22 cellular contexts compared by ENCODE assay signal in the genomic region with DNA sequence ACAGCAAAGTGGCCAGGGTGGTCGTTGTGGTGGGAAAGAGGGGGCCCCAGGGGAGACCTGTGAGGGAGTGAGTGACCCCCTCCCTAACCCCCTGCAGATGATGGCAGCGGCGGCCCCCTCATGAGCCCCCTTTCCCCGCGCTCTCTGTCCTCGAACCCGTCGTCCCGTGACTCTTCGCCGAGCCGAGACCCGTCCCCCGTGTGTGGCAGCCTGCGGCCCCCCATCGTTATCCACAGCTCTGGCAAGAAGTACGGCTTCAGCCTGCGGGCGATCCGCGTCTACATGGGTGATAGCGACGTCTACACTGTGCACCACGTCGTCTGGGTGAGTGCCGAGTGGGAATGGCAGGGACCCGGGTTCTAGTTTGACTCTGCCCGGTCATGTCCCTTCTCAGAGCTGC. TPM values are rescaled to one million over a fixed set of nuclear protein-coding genes. Genes with fewer than 3 reads are reported as not detected.
DNase-seq lines count a peak whose midpoint lies in the region; ATAC-seq, FAIRE-seq and TF ChIP-seq lines count a peak whose summit lies in the region.
"Had no signal": no experiment of that assay in that cellular context is flagged by ENCODE, and none has a peak within 500 bp of the region (broad histone marks: within the 10 kb centered on the region; RNA-seq: fewer than 3 reads in every experiment).

No MANE protein-coding gene starts in this region.

- no peaks in the 10 kb centered on the region for H4K20me1 ChIP-seq in GM12878 (ENCODE audit: control insufficient read depth, insufficient read depth)
- no peaks in the 10 kb centered on the region for H4K20me1 ChIP-seq in MM.1S (ENCODE audit: insufficient read depth, low read length)
- H4K20me1 ChIP-seq: BLaER1 had no signal

- H3K27me3 ChIP-seq in GM12878 (replicated peaks in 1 of 2; ENCODE audit: control insufficient read depth in 2 of 2, insufficient read depth in 2 of 2, low read length in 1 of 2) (no peaks in the 10 kb centered on the region), MM.1S (replicated peaks; ENCODE audit: insufficient read depth, low read length) (no peaks in the 10 kb centered on the region)
- H3K27me3 ChIP-seq: BLaER1 had no signal

- 98% methylated on average over 28 of the region's 28 CpGs for WGBS in GM12878 (ENCODE audit: insufficient coverage, insufficient replicate concordance, low lambda C conversion rate, missing lambda C conversion rate)

- intact Hi-C loops in GM12878 (cut with micrococcal nuclease; ENCODE audit: unreplicated experiment), result no loop called here

- H3K79me2 ChIP-seq in GM12878 (ENCODE audit: control insufficient read depth, insufficient read depth, low read length) (no peaks in the 10 kb centered on the region), MM.1S (ENCODE audit: low read length) (no peaks in the 10 kb centered on the region)

- peaks cover 6% of the 10 kb centered on the region for H3K4me1 Mint-ChIP-seq in T-helper 17 cell
- H3K4me1 Mint-ChIP-seq in stimulated activated naive B cell treated with anti-CD40 and anti-IgM and Interleukin-4, amounts not matched to agents 10 μg/mL and 1 μg/mL and 100 μg/mL, for 72 hours, result peaks cover 5 to 11% of the 10 kb centered on the region in 2 donors
- H3K4me1 Mint-ChIP-seq: CD4-positive, CD25-positive, alpha-beta regulatory T cell; GM23338 had no signal

- RAD21 ChIA-PET in GM12878 (lab: Charles Lee; ENCODE audit: unreplicated experiment), result no interaction called here

- no peak overlapping the region for H3K27ac Mint-ChIP-seq in T-helper 17 cell
- peak overlapping the region; percentile 59 for H3K27ac Mint-ChIP-seq in stimulated activated naive B cell treated with anti-CD40 and anti-IgM and Interleukin-4, amounts not matched to agents 10 μg/mL and 1 μg/mL and 100 μg/mL, for 72 hours
- H3K27ac Mint-ChIP-seq: CD8-positive, alpha-beta T cell; GM23338 had no signal

- peaks cover 2 to 4% of the 10 kb centered on the region in 2 donors for H3K9me3 Mint-ChIP-seq in stimulated activated naive B cell treated with anti-CD40 and anti-IgM and Interleukin-4, amounts not matched to agents 10 μg/mL and 1 μg/mL and 100 μg/mL, for 72 hours
- H3K9me3 Mint-ChIP-seq: CD4-positive, CD25-positive, alpha-beta regulatory T cell; CD8-positive, alpha-beta T cell; GM23338 had no signal

- no peak overlapping the region for H3K27ac ChIP-seq in HEK293 (ENCODE audit: extremely low read depth, low read depth, low read length)
- H3K27ac ChIP-seq in GM12878 (ENCODE audit: control insufficient read depth, insufficient read depth), result no peak overlapping the region
- H3K27ac ChIP-seq in MM.1S (ENCODE audit: low read length), result no peak overlapping the region
- H3K27ac ChIP-seq: BLaER1, C4-2B had no signal

- no peak for FAIRE-seq in GM12878 (lab: Jason Lieb, UNC)
- FAIRE-seq: D721Med, GM12891, GM18507, H54 had no signal

- no peak overlapping the region for H3K4me2 ChIP-seq in GM12878 (ENCODE audit: control insufficient read depth, insufficient read depth)
- H3K4me2 ChIP-seq in MM.1S (ENCODE audit: low read depth, low read length), result no peak overlapping the region
- H3K4me2 ChIP-seq: BLaER1, GM23338 had no signal

- POLR2A ChIA-PET in HEK293 (lab: Yijun Ruan, JAX) (no interaction called here), GM12878 (lab: Charles Lee) (interaction anchor here (0.6 kb wide), 1 partner anchor 36 kb away, joined by 3 read pairs; no protein-coding TSS in a partner anchor)

- no peak overlapping the region for H3K4me3 ChIP-seq in HEK293 (ENCODE audit: low read depth, low read length)
- no peak overlapping the region for H3K4me3 ChIP-seq in GM12878
- H3K4me3 ChIP-seq in MM.1S (ENCODE audit: low read length), result no peak overlapping the region
- H3K4me3 ChIP-seq: BLaER1, GM23338, HAP-1 had no signal

- in situ Hi-C loops in GM12878 (cut with MboI), result no loop called here

- no peaks in the 10 kb centered on the region for H3K27me3 Mint-ChIP-seq in T-helper 17 cell
- no peaks in the 10 kb centered on the region for H3K27me3 Mint-ChIP-seq in stimulated activated naive B cell treated with anti-CD40 and anti-IgM and Interleukin-4, amounts not matched to agents 10 μg/mL and 1 μg/mL and 100 μg/mL, for 72 hours
- H3K27me3 Mint-ChIP-seq: CD4-positive, CD25-positive, alpha-beta regulatory T cell had no signal

- SMC1A ChIA-PET in GM12878 (lab: Charles Lee; ENCODE audit: uncharacterized antibody, unreplicated experiment), result no interaction called here

- ATAC-seq in T-helper 17 cell (no peak), GM12878 (no peak)
- no peak for ATAC-seq in stimulated activated naive B cell treated with anti-CD40 and anti-IgM and Interleukin-4, amounts not matched to agents 10 μg/mL and 1 μg/mL and 100 μg/mL, for 72 hours (replicated peaks)
- ATAC-seq: CD8-positive, alpha-beta T cell; GM23338 had no signal

- H3K36me3 Mint-ChIP-seq in T-helper 17 cell (ENCODE audit: low read depth), result peaks cover 7% of the 10 kb centered on the region
- H3K36me3 Mint-ChIP-seq in stimulated activated naive B cell treated with anti-CD40 and anti-IgM and Interleukin-4, amounts not matched to agents 10 μg/mL and 1 μg/mL and 100 μg/mL, for 72 hours, result peaks cover 64 to 70% of the 10 kb centered on the region in 2 donors

- H3K36me3 ChIP-seq in HEK293 (ENCODE audit: control insufficient read depth in 2 of 2, insufficient read depth in 1 of 2, low read length in 2 of 2), result peaks cover 0 to 42% of the 10 kb centered on the region in 2 experiments; a peak in 2 of 3 replicates
- H3K36me3 ChIP-seq in GM12878 (ENCODE audit: control insufficient read depth in 2 of 2, insufficient read depth in 2 of 2, low read length in 1 of 2), result peaks cover 24 to 29% of the 10 kb centered on the region in 2 experiments
- no peaks in the 10 kb centered on the region for H3K36me3 ChIP-seq in MM.1S (replicated peaks; ENCODE audit: insufficient read depth, low read length)

- TF ChIP-seq EP300 in GM12878 (IDR thresholded peaks at IDR 0.05; ENCODE audit: borderline replicate concordance in 1 of 2, control insufficient read depth in 1 of 2, low read depth in 2 of 2, low read length in 2 of 2), result no peak

- TF ChIP-seq RAD21 in GM12878 (IDR thresholded peaks at IDR 0.05; ENCODE audit: insufficient read depth, low read depth, low read length), result no peak

- H3K9me3 ChIP-seq in HEK293 (ENCODE audit: control insufficient read depth, insufficient read depth, low read depth, low read length) (no peaks in the 10 kb centered on the region), T-helper 17 cell (ENCODE audit: control insufficient read depth, low read length, poor library complexity, severe bottlenecking) (no peaks in the 10 kb centered on the region), GM12878 (replicated peaks; ENCODE audit: control insufficient read depth, insufficient read depth, low read length) (no peaks in the 10 kb centered on the region), MM.1S (replicated peaks; ENCODE audit: insufficient read depth, low read length) (no peaks in the 10 kb centered on the region)
- H3K9me3 ChIP-seq: BLaER1, HAP-1 had no signal

- no peaks in the 10 kb centered on the region for H3K9me2 ChIP-seq in MM.1S (replicated peaks; ENCODE audit: insufficient read depth, low read length)

- no TSS peak for BruUV-seq in GM12878 (replicated peaks; lab: Mats Ljungman, UMichigan)

- H2AFZ ChIP-seq in GM12878 (ENCODE audit: control insufficient read depth, low read depth, low read length) (no peak overlapping the region), MM.1S (ENCODE audit: low read length) (no peak overlapping the region)
- H2AFZ ChIP-seq: GM23338 had no signal

- TF ChIP-seq POLR2A in GM12878 (IDR thresholded peaks at IDR 0.05; ENCODE audit: low read depth, low read length), result peak; percentile 14; the same call in 1 of the 2 replicates

- TF ChIP-seq CTCF in HEK293 (tag by site-specific recombination; IDR thresholded peaks at IDR 0.05) (no peak), GM12878 (IDR thresholded peaks at IDR 0.05 in 2 of 3, conservative IDR thresholded peaks at IDR 0.05 in 1 of 3; ENCODE audit: control insufficient read depth in 2 of 3, extremely low read depth in 1 of 3, insufficient read depth in 1 of 3, low read depth in 3 of 3, low read length in 3 of 3) (no peak), MM.1S (IDR thresholded peaks at IDR 0.05; ENCODE audit: low read length) (no peak)

- no peaks in the 10 kb centered on the region for H3F3A ChIP-seq in MM.1S (ENCODE audit: insufficient read depth, low read length)

- H3K4me3 Mint-ChIP-seq in T-helper 17 cell, result peak overlapping the region; percentile 49
- no peak overlapping the region for H3K4me3 Mint-ChIP-seq in stimulated activated naive B cell treated with anti-CD40 and anti-IgM and Interleukin-4, amounts not matched to agents 10 μg/mL and 1 μg/mL and 100 μg/mL, for 72 hours
- H3K4me3 Mint-ChIP-seq: CD4-positive, CD25-positive, alpha-beta regulatory T cell; CD8-positive, alpha-beta T cell; GM23338 had no signal

- DNase-seq in T-helper 17 cell, result no peak
- DNase-seq in GM12878 (ENCODE audit: low read depth, low spot score), result no peak
- DNase-seq in stimulated activated naive B cell treated with anti-CD40 and anti-IgM and Interleukin-4, amounts not matched to agents 10 μg/mL and 1 μg/mL and 100 μg/mL, for 72 hours, result no peak
- DNase-seq in MM.1S, result no peak
- no peak for DNase-seq in activated CD4-positive, CD25-positive, alpha-beta regulatory T cell treated with anti-CD3 and anti-CD28 coated beads, Interleukin-2, amount 50 U/mL, for 72 hours
- DNase-seq: CD4-positive, CD25-positive, alpha-beta regulatory T cell; CD8-positive, alpha-beta T cell; DMS 273 treated with DMSO at 0.1 percent for 48 hours; DMS79; EL; GDM1 had no signal

- CTCF ChIA-PET in HEK293 (lab: Yijun Ruan, JAX), result interaction anchor here (1.6 kb wide), 1 partner anchor 34 kb away, joined by 3 read pairs; no protein-coding TSS in a partner anchor
- CTCF ChIA-PET in GM12878 (lab: Yijun Ruan, JAX), result interaction anchor here (0.6 kb wide), 1 partner anchor 46 kb away, joined by 3 read pairs; no protein-coding TSS in a partner anchor

- no peak overlapping the region for H3K9ac ChIP-seq in GM12878 (ENCODE audit: control insufficient read depth, insufficient read depth, low read length)
- H3K9ac ChIP-seq in MM.1S (ENCODE audit: low read length), result no peak overlapping the region
- H3K9ac ChIP-seq: BLaER1 had no signal

- H3K4me1 ChIP-seq in HEK293 (ENCODE audit: control insufficient read depth, insufficient read depth, low read length) (no peaks in the 10 kb centered on the region), GM12878 (ENCODE audit: control insufficient read depth, insufficient read depth, low read length) (no peaks in the 10 kb centered on the region), MM.1S (ENCODE audit: low read length) (no peaks in the 10 kb centered on the region)
- H3K4me1 ChIP-seq: BLaER1, HAP-1 had no signal

RNA-seq across cellular contexts. Expression of gene PIK3R2, which starts 8.1 kb away (rescaled TPM):
- total RNA-seq in T-helper 17 cell (1 to 10 TPM; 8.6 to 9.1 TPM), GM12878 (2014; rRNA removed) (6.3 and 8.0 TPM in 2 replicates), GM12878 (2014; rRNA removed; fragmentation: Illumina TruSeq; extraction: Trizol) (1.9 and 3.9 TPM in 2 replicates), GM12878 (2021) (22.6 and 23.3 TPM in 2 replicates)
- 11.5 and 13.9 TPM in 2 replicates for total RNA-seq in GM12878 (2013; cell fraction: nucleolus; rRNA removed)
- polyA plus RNA-seq in GM12878 (2011; ENCODE audit: low read depth), result 4.0 TPM
- polyA plus RNA-seq in GM12878 (2011; rRNA removed) (2.9 and 6.4 TPM in 2 replicates), GM12878 (2014; fragmentation: Illumina TruSeq; extraction: Trizol) (0.73 and 3.4 TPM in 2 replicates), GM12878 (2014; fragmentation: Nextera tagmentation; extraction: Ambion mirVana) (under 1 TPM; 0.26 to 0.75 TPM), GM12878 (2014; rRNA removed) (5.2 and 5.8 TPM in 2 replicates), GM12878 (2016; fragmentation: Nextera tagmentation; extraction: Ambion mirVana) (1 to 10 TPM; 1.1 TPM)
- 5.3 and 6.3 TPM in 2 replicates for polyA plus RNA-seq in GM12878 (2011; cell fraction: cytosol; rRNA removed)
- polyA plus RNA-seq in GM12878 (2011; cell fraction: nucleus; rRNA removed), result 10.3 and 15.7 TPM in 2 replicates
- polyA plus RNA-seq in GM12878 (2012), result 6.4 and 8.5 TPM in 2 replicates
- polyA minus RNA-seq in GM12878 (2011; rRNA and poly(A)+ RNA removed), result 6.4 and 9.5 TPM in 2 replicates
- 2.9 and 8.8 TPM in 2 replicates for polyA minus RNA-seq in GM12878 (2011; cell fraction: cytosol; rRNA and poly(A)+ RNA removed)
- 2.1 and 3.8 TPM in 2 replicates for polyA minus RNA-seq in GM12878 (2011; cell fraction: nucleus; rRNA and poly(A)+ RNA removed)

RNA-seq across cellular contexts. Expression of gene IFI30, which starts 28.7 kb away (rescaled TPM):
- total RNA-seq in T-helper 17 cell (10 to 100 TPM; 10.1 to 25.8 TPM), GM12878 (2014; rRNA removed) (747 and 845 TPM in 2 replicates), GM12878 (2014; rRNA removed; fragmentation: Illumina TruSeq; extraction: Trizol) (221 and 225 TPM in 2 replicates), GM12878 (2021) (301 and 314 TPM in 2 replicates)
- 168 and 207 TPM in 2 replicates for total RNA-seq in GM12878 (2013; cell fraction: nucleolus; rRNA removed)
- polyA plus RNA-seq in GM12878 (2011; ENCODE audit: low read depth), result 218 TPM
- polyA plus RNA-seq in GM12878 (2011; rRNA removed) (232 and 365 TPM in 2 replicates), GM12878 (2014; fragmentation: Illumina TruSeq; extraction: Trizol) (147 and 257 TPM in 2 replicates), GM12878 (2014; fragmentation: Nextera tagmentation; extraction: Ambion mirVana) (1,000 to 10,000 TPM; 1,054 to 1,112 TPM), GM12878 (2014; rRNA removed) (492 and 678 TPM in 2 replicates), GM12878 (2016; fragmentation: Nextera tagmentation; extraction: Ambion mirVana) (100 to 1,000 TPM; 445 to 456 TPM)
- polyA plus RNA-seq in GM12878 (2011; cell fraction: cytosol; rRNA removed), result 606 and 650 TPM in 2 replicates
- polyA plus RNA-seq in GM12878 (2011; cell fraction: nucleus; rRNA removed), result 189 and 350 TPM in 2 replicates
- polyA plus RNA-seq in GM12878 (2012), result 260 and 337 TPM in 2 replicates
- 327 and 421 TPM in 2 replicates for polyA minus RNA-seq in GM12878 (2011; rRNA and poly(A)+ RNA removed)
- polyA minus RNA-seq in GM12878 (2011; cell fraction: cytosol; rRNA and poly(A)+ RNA removed), result 126 and 162 TPM in 2 replicates
- polyA minus RNA-seq in GM12878 (2011; cell fraction: nucleus; rRNA and poly(A)+ RNA removed), result 67.9 and 87.0 TPM in 2 replicates
- total RNA-seq: A673 had no signal

RNA-seq across cellular contexts. Expression of gene MAST3, which starts 47.3 kb away (rescaled TPM):
- 10 to 100 TPM; 38.2 to 50.8 TPM for total RNA-seq in T-helper 17 cell
- 26.5 and 29.4 TPM in 2 replicates for total RNA-seq in GM12878 (2013; cell fraction: nucleolus; rRNA removed)
- total RNA-seq in GM12878 (2014; rRNA removed), result 6.1 and 6.4 TPM in 2 replicates
- 2.7 and 3.0 TPM in 2 replicates for total RNA-seq in GM12878 (2014; rRNA removed; fragmentation: Illumina TruSeq; extraction: Trizol)
- 21.5 and 22.2 TPM in 2 replicates for total RNA-seq in GM12878 (2021)
- 4.8 TPM for polyA plus RNA-seq in GM12878 (2011; ENCODE audit: low read depth)
- polyA plus RNA-seq in GM12878 (2011; rRNA removed), result 1.9 and 4.5 TPM in 2 replicates
- polyA plus RNA-seq in GM12878 (2011; cell fraction: cytosol; rRNA removed), result 5.0 and 5.8 TPM in 2 replicates
- 22.0 and 27.3 TPM in 2 replicates for polyA plus RNA-seq in GM12878 (2011; cell fraction: nucleus; rRNA removed)
- polyA plus RNA-seq in GM12878 (2012), result 9.5 and 13.3 TPM in 2 replicates
- 2.8 and 5.3 TPM in 2 replicates for polyA plus RNA-seq in GM12878 (2014; fragmentation: Illumina TruSeq; extraction: Trizol)
- 1 to 10 TPM; 3.5 to 8.5 TPM for polyA plus RNA-seq in GM12878 (2014; fragmentation: Nextera tagmentation; extraction: Ambion mirVana)
- polyA plus RNA-seq in GM12878 (2014; rRNA removed), result 9.7 and 11.8 TPM in 2 replicates
- polyA plus RNA-seq in GM12878 (2016; fragmentation: Nextera tagmentation; extraction: Ambion mirVana), result 10 to 100 TPM in 1 of 2 experiments, 1 to 10 TPM in 1; 9.7 to 10.5 TPM
- 6.1 and 10.3 TPM in 2 replicates for polyA minus RNA-seq in GM12878 (2011; rRNA and poly(A)+ RNA removed)
- 7.2 and 7.9 TPM in 2 replicates for polyA minus RNA-seq in GM12878 (2011; cell fraction: cytosol; rRNA and poly(A)+ RNA removed)
- polyA minus RNA-seq in GM12878 (2011; cell fraction: nucleus; rRNA and poly(A)+ RNA removed), result 9.4 and 12.9 TPM in 2 replicates

RNA-seq across cellular contexts. Expression of gene MPV17L2, which starts 48.1 kb away (rescaled TPM):
- total RNA-seq in T-helper 17 cell (1 to 10 TPM; 3.8 TPM), GM12878 (2014; rRNA removed) (26.7 and 32.0 TPM in 2 replicates), GM12878 (2014; rRNA removed; fragmentation: Illumina TruSeq; extraction: Trizol) (13.6 and 15.4 TPM in 2 replicates), GM12878 (2021) (17.9 and 19.9 TPM in 2 replicates)
- total RNA-seq in GM12878 (2013; cell fraction: nucleolus; rRNA removed), result 3.3 and 7.4 TPM in 2 replicates
- polyA plus RNA-seq in GM12878 (2011; ENCODE audit: low read depth), result 3.9 TPM
- polyA plus RNA-seq in GM12878 (2011; rRNA removed) (7.1 and 17.1 TPM in 2 replicates), GM12878 (2014; fragmentation: Illumina TruSeq; extraction: Trizol) (10.4 and 25.9 TPM in 2 replicates), GM12878 (2014; fragmentation: Nextera tagmentation; extraction: Ambion mirVana) (1 to 10 TPM; 5.1 to 7.7 TPM), GM12878 (2014; rRNA removed) (39.4 and 44.5 TPM in 2 replicates), GM12878 (2016; fragmentation: Nextera tagmentation; extraction: Ambion mirVana) (10 to 100 TPM; 46.2 to 57.2 TPM)
- polyA plus RNA-seq in GM12878 (2011; cell fraction: cytosol; rRNA removed), result 23.4 and 34.7 TPM in 2 replicates
- polyA plus RNA-seq in GM12878 (2011; cell fraction: nucleus; rRNA removed), result 12.4 and 16.0 TPM in 2 replicates
- 8.3 and 8.4 TPM in 2 replicates for polyA plus RNA-seq in GM12878 (2012)
- polyA minus RNA-seq in GM12878 (2011; rRNA and poly(A)+ RNA removed), result 16.2 and 19.9 TPM in 2 replicates
- polyA minus RNA-seq in GM12878 (2011; cell fraction: cytosol; rRNA and poly(A)+ RNA removed), result 6.1 and 7.6 TPM in 2 replicates
- 2.9 and 7.6 TPM in 2 replicates for polyA minus RNA-seq in GM12878 (2011; cell fraction: nucleus; rRNA and poly(A)+ RNA removed)

RNA-seq across cellular contexts. Expression of gene IL12RB1, which starts 58.2 kb away (rescaled TPM):
- total RNA-seq in T-helper 17 cell (10 to 100 TPM; 56.7 to 71.1 TPM), GM12878 (2014; rRNA removed) (26.9 and 28.9 TPM in 2 replicates), GM12878 (2014; rRNA removed; fragmentation: Illumina TruSeq; extraction: Trizol) (15.5 and 16.1 TPM in 2 replicates), GM12878 (2021) (28.1 and 29.9 TPM in 2 replicates)
- 13.5 and 19.9 TPM in 2 replicates for total RNA-seq in GM12878 (2013; cell fraction: nucleolus; rRNA removed)
- polyA plus RNA-seq in GM12878 (2011; ENCODE audit: low read depth), result 6.1 TPM
- polyA plus RNA-seq in GM12878 (2011; rRNA removed) (5.5 and 10.8 TPM in 2 replicates), GM12878 (2014; fragmentation: Illumina TruSeq; extraction: Trizol) (6.8 and 14.0 TPM in 2 replicates), GM12878 (2014; fragmentation: Nextera tagmentation; extraction: Ambion mirVana) (1 to 10 TPM; 2.8 to 7.1 TPM), GM12878 (2014; rRNA removed) (26.9 and 30.3 TPM in 2 replicates), GM12878 (2016; fragmentation: Nextera tagmentation; extraction: Ambion mirVana) (10 to 100 TPM; 19.2 to 21.0 TPM)
- polyA plus RNA-seq in GM12878 (2011; cell fraction: cytosol; rRNA removed), result 13.2 and 18.7 TPM in 2 replicates
- polyA plus RNA-seq in GM12878 (2011; cell fraction: nucleus; rRNA removed), result 15.2 and 23.5 TPM in 2 replicates
- polyA plus RNA-seq in GM12878 (2012), result 9.4 and 11.8 TPM in 2 replicates
- polyA minus RNA-seq in GM12878 (2011; rRNA and poly(A)+ RNA removed), result 7.5 and 15.9 TPM in 2 replicates
- 4.9 and 6.2 TPM in 2 replicates for polyA minus RNA-seq in GM12878 (2011; cell fraction: cytosol; rRNA and poly(A)+ RNA removed)
- 10.9 and 17.8 TPM in 2 replicates for polyA minus RNA-seq in GM12878 (2011; cell fraction: nucleus; rRNA and poly(A)+ RNA removed)
- total RNA-seq: A172, A673, GM23338 had no signal
- polyA plus RNA-seq: GM23338 had no signal

Comparison
In these comparisons a context has a peak if more than half of its experiments do, and no peak if none do; other contexts are left out.
1. RNA of gene IFI30, which starts 28.7 kb away (total RNA-seq): 168 to 845 TPM in GM12878; 10.1 to 25.8 TPM in T-helper 17 cell; every median in the first group is over 4 times any median in the second.